12 cellular contexts compared by ENCODE assay signal in genomic region chr16:66382966-66383299, GRCh38. TPM values are rescaled to one million over a fixed set of nuclear protein-coding genes. Genes with fewer than 3 reads are reported as not detected.
DNase-seq lines count a peak whose midpoint lies in the region; ATAC-seq, FAIRE-seq and TF ChIP-seq lines count a peak whose summit lies in the region.
"Had no signal": no experiment of that assay in that cellular context is flagged by ENCODE, and none has a peak within 500 bp of the region (broad histone marks: within the 10 kb centered on the region; RNA-seq: fewer than 3 reads in every experiment).

No MANE protein-coding gene starts in this region.

- ATAC-seq in GM18867 (IDR thresholded peaks at IDR 0.05; ENCODE audit: unreplicated experiment) (no peak), GM19395 (IDR thresholded peaks at IDR 0.05; ENCODE audit: unreplicated experiment) (no peak), HG02763 (IDR thresholded peaks at IDR 0.05; ENCODE audit: unreplicated experiment) (no peak)
- ATAC-seq in stimulated activated naive CD8-positive, alpha-beta T cell treated with anti-CD3 and anti-CD28 coated beads, Interleukin-15, Interleukin-2, amounts not matched to agents 100 U/mL and 50 U/mL, for 24 hours = no peak
- ATAC-seq: T-helper 17 cell had no signal

- H3K4ac ChIP-seq in trophoblast cell (ENCODE audit: low read depth, low read length) = no peak overlapping the region

- peak; percentile 87 for FAIRE-seq in RCC 7860 (lab: Jason Lieb, UNC)

- no peak overlapping the region for H4K12ac ChIP-seq in trophoblast cell (ENCODE audit: low read depth, low read length)

- no peaks in the 10 kb centered on the region for H4K20me1 ChIP-seq in fibroblast of lung (ENCODE audit: control insufficient read depth, extremely low read depth, insufficient read depth, low read length)

- H2BK5ac ChIP-seq in trophoblast cell (ENCODE audit: low read depth, low read length, poor library complexity) = peak overlapping the region; percentile 73

- no CpG with 5 or more reads among the region's 3 CpGs for WGBS in trophoblast cell (ENCODE audit: extremely low coverage, insufficient coverage, insufficient read length)

- H3K4me1 ChIP-seq in fibroblast of lung (ENCODE audit: control insufficient read depth, extremely low read depth, insufficient read depth, low read length) (no peaks in the 10 kb centered on the region), trophoblast cell (ENCODE audit: control insufficient read depth in 1 of 2, insufficient read depth in 2 of 2, low read length in 2 of 2) (peaks cover 23 to 32% of the 10 kb centered on the region in 2 experiments)

- H3K14ac ChIP-seq in trophoblast cell (ENCODE audit: low read length) = no peak overlapping the region

- H3K4me2 ChIP-seq in fibroblast of lung (ENCODE audit: extremely low read depth, insufficient read depth, low read length) (no peak overlapping the region), trophoblast cell (ENCODE audit: low read length) (peak overlapping the region; percentile 48)

- H3K27ac ChIP-seq in fibroblast of lung (ENCODE audit: insufficient read depth, low read length) (no peak overlapping the region), trophoblast cell (ENCODE audit: low read depth, low read length) (peak overlapping the region; percentile 95)

- H2BK120ac ChIP-seq in trophoblast cell (ENCODE audit: insufficient read depth, low read length, poor library complexity) = peak overlapping the region; percentile 27

- H3K9me3 ChIP-seq in fibroblast of lung (ENCODE audit: control insufficient read depth, insufficient read depth, low read depth, low read length) (no peaks in the 10 kb centered on the region), trophoblast cell (ENCODE audit: insufficient read depth, low read depth, low read length) (peaks cover 2% of the 10 kb centered on the region)

- H3K9ac ChIP-seq in fibroblast of lung (ENCODE audit: insufficient read depth, low read length) (no peak overlapping the region), trophoblast cell (ENCODE audit: low read length) (no peak overlapping the region)

- H3K23ac ChIP-seq in trophoblast cell (ENCODE audit: low read length) = no peak overlapping the region

- H2BK12ac ChIP-seq in trophoblast cell (ENCODE audit: low read length) = no peak overlapping the region

- no peak overlapping the region for H4K8ac ChIP-seq in trophoblast cell (ENCODE audit: low read depth, low read length)

- H3K36me3 ChIP-seq in fibroblast of lung (ENCODE audit: control insufficient read depth, insufficient read depth, low read length) (no peaks in the 10 kb centered on the region), trophoblast cell (ENCODE audit: control insufficient read depth in 1 of 2, insufficient read depth in 2 of 2, low read length in 2 of 2) (peaks cover 0 to 3% of the 10 kb centered on the region in 2 experiments)

- H3K27me3 ChIP-seq in fibroblast of lung (ENCODE audit: control insufficient read depth, insufficient read depth, low read length) = peaks cover 2% of the 10 kb centered on the region
- no peaks in the 10 kb centered on the region for H3K27me3 ChIP-seq in trophoblast cell (ENCODE audit: insufficient read depth, low read length)

- H3K79me2 ChIP-seq in fibroblast of lung (ENCODE audit: control insufficient read depth, insufficient read depth, low read length) (no peaks in the 10 kb centered on the region), trophoblast cell (ENCODE audit: control insufficient read depth, insufficient read depth, low read length, poor library complexity) (peaks cover 2% of the 10 kb centered on the region)

- peaks cover 28% of the 10 kb centered on the region for H3K79me1 ChIP-seq in trophoblast cell (ENCODE audit: low read length)

- no peak for TF ChIP-seq CTCF in fibroblast of lung (conservative IDR thresholded peaks at IDR 0.05 in 1 of 2, IDR thresholded peaks at IDR 0.05 in 1 of 2; ENCODE audit: low read depth in 1 of 2, low read length in 2 of 2)

- DNase-seq in Daoy (ENCODE audit: low read depth) (peak; percentile 84), RCC 7860 (ENCODE audit: low spot score) (peak; percentile 95), fibroblast of lung (ENCODE audit: low read depth in 2 of 2) (peak; percentile 54 to 97), trophoblast cell (peak; percentile 50 to 88)
- no peak for DNase-seq in stimulated activated naive CD8-positive, alpha-beta T cell treated with anti-CD3 and anti-CD28 coated beads, Interleukin-15, Interleukin-2, amounts not matched to agents 100 U/mL and 50 U/mL, for 24 hours
- DNase-seq: activated naive CD4-positive, alpha-beta T cell; Kasumi-1; stimulated activated CD4-positive, alpha-beta T cell treated with anti-CD3 and anti-CD28 coated beads, Interleukin-1b, Interleukin-23, amount 100 ng/mL, for 48 hours; T-helper 17 cell had no signal

- H2AK5ac ChIP-seq in trophoblast cell (ENCODE audit: low read length) = no peak overlapping the region

- H3K4me3 ChIP-seq in fibroblast of lung (replicated peaks in 1 of 4; ENCODE audit: control extremely low read depth in 1 of 4, insufficient read depth in 1 of 4, low read depth in 3 of 4, low read length in 4 of 4) (no peak overlapping the region), trophoblast cell (ENCODE audit: low read depth, low read length) (no peak overlapping the region)

- H2AFZ ChIP-seq in fibroblast of lung (ENCODE audit: low read length) = no peak overlapping the region
- no peak overlapping the region for H2AFZ ChIP-seq in trophoblast cell (ENCODE audit: insufficient read depth, low read length, poor library complexity)

- peak overlapping the region; percentile 68 for H4K91ac ChIP-seq in trophoblast cell (ENCODE audit: low read depth, low read length)

- H3K18ac ChIP-seq in trophoblast cell (ENCODE audit: low read length) = no peak overlapping the region

RNA-seq across cellular contexts. Expression of gene CDH5, which starts 16.4 kb away (rescaled TPM):
- 0.06 TPM in 2 replicates for total RNA-seq in Daoy (2014; rRNA removed; shearing (Covaris generic))
- total RNA-seq in fibroblast of lung = under 0.01 TPM in 1 of 2 replicates, not detected in the other
- 0.02 and 0.07 TPM in 2 replicates for polyA plus RNA-seq in fibroblast of lung
- not detected in 2 replicates for polyA plus RNA-seq in fibroblast of lung (2012)
- polyA minus RNA-seq in fibroblast of lung (ENCODE audit: low replicate concordance) = 0.20 TPM in 1 of 2 replicates, not detected in the other
- 93.1 and 99.2 TPM in 2 replicates for polyA plus RNA-seq in trophoblast cell (2013)
- total RNA-seq: T-helper 17 cell had no signal

RNA-seq across cellular contexts. Expression of gene BEAN1, which starts 44.2 kb away (rescaled TPM):
- 0.21 TPM in 1 of 2 replicates, not detected in the other for total RNA-seq in Daoy (2014; rRNA removed; shearing (Covaris generic))
- total RNA-seq in fibroblast of lung = not detected in 2 replicates
- 0.02 and 0.07 TPM in 2 replicates for polyA plus RNA-seq in fibroblast of lung
- polyA plus RNA-seq in fibroblast of lung (2012) = 0.10 and 0.26 TPM in 2 replicates
- polyA minus RNA-seq in fibroblast of lung (ENCODE audit: low replicate concordance) = not detected in 2 replicates
- polyA plus RNA-seq in trophoblast cell (2013) = 1.0 and 1.2 TPM in 2 replicates
- total RNA-seq: T-helper 17 cell had no signal
